8 cellular contexts compared by ENCODE assay signal in genomic region chr9:89496645-89497044, GRCh38. TPM values are rescaled to one million over a fixed set of nuclear protein-coding genes. Genes with fewer than 3 reads are reported as not detected.
A peak's percentile ranks its signal among the peaks of the same experiment; 100 is the strongest.
DNase-seq lines count a peak whose midpoint lies in the region; ATAC-seq and TF ChIP-seq lines count a peak whose summit lies in the region.

No MANE protein-coding gene starts in this region.

- peak overlapping the region; percentile 96 for H3K27ac Mint-ChIP-seq in T-helper 1 cell treated with Interleukin-12 subunit alpha and Interleukin-12 subunit beta and Interleukin-4 antibody, amounts not matched to agents 30 μg/mL and 1 μg/mL, for 36 hours

- peaks cover 33% of the 10 kb centered on the region for H3K36me3 Mint-ChIP-seq in T-helper 1 cell treated with Interleukin-12 subunit alpha and Interleukin-12 subunit beta and Interleukin-4 antibody, amounts not matched to agents 30 μg/mL and 1 μg/mL, for 36 hours (ENCODE audit: low read depth)

- peaks cover 13% of the 10 kb centered on the region for H3K4me1 ChIP-seq in cardiac muscle cell (ENCODE audit: low read depth)
- peaks cover 25 to 46% of the 10 kb centered on the region in 2 donors for H3K4me1 ChIP-seq in gastrocnemius medialis

- peak overlapping the region; percentile 99 for H3K4me3 Mint-ChIP-seq in T-helper 1 cell treated with Interleukin-12 subunit alpha and Interleukin-12 subunit beta and Interleukin-4 antibody, amounts not matched to agents 30 μg/mL and 1 μg/mL, for 36 hours

- no peaks in the 10 kb centered on the region for H3K36me3 ChIP-seq in cardiac muscle cell
- no peaks in the 10 kb centered on the region for H3K36me3 ChIP-seq in gastrocnemius medialis

- peak overlapping the region; percentile 82 for H3K4me3 ChIP-seq in GM12875 (ENCODE audit: low read depth, low read length)
- H3K4me3 ChIP-seq in cardiac muscle cell: peak overlapping the region; percentile 91
- H3K4me3 ChIP-seq in gastrocnemius medialis: peak overlapping the region; percentile 66 to 92 (median 78)

- TF ChIP-seq CTCF in GM12875 (IDR thresholded peaks at IDR 0.05; ENCODE audit: borderline replicate concordance, insufficient read depth, low read depth, low read length) (no peak), cardiac muscle cell (IDR thresholded peaks at IDR 0.05; ENCODE audit: low read depth, low read length) (no peak), gastrocnemius medialis (IDR thresholded peaks at IDR 0.05 in 4 of 5, conservative IDR thresholded peaks at IDR 0.05 in 1 of 5) (no peak)

- no peaks in the 10 kb centered on the region for H3K27me3 ChIP-seq in cardiac muscle cell
- H3K27me3 ChIP-seq in gastrocnemius medialis: no peaks in the 10 kb centered on the region

- DNase-seq in cardiac muscle cell (ENCODE audit: low read depth in 1 of 2, low spot score in 1 of 2) (no peak), gastrocnemius medialis (peak in 1 of 2 donors; percentile 71), SHP77 (lab: John Stamatoyannopoulos, UW) (no peak), NCI-H1417 treated with DMSO at 0.1 percent for 48 hours (lab: John Stamatoyannopoulos, UW) (no peak), left lobe of liver (ENCODE audit: low spot score) (no peak)

- no peak for TF ChIP-seq POLR2A in gastrocnemius medialis (IDR thresholded peaks at IDR 0.05)

- H3K27ac ChIP-seq in cardiac muscle cell: peak overlapping the region; percentile 74
- peak overlapping the region; percentile 85 to 96 (median 90) for H3K27ac ChIP-seq in gastrocnemius medialis

- ATAC-seq in gastrocnemius medialis (peak; percentile 38 to 47), GM18511 (IDR thresholded peaks at IDR 0.05; ENCODE audit: unreplicated experiment) (no peak), left lobe of liver (no peak)

- intact Hi-C loops in gastrocnemius medialis (cut with DNase I; ENCODE audit: low total_unique reads): loop anchor here (2.0 to 10.0 kb wide), 3 partner anchors 82 to 608 kb away; no protein-coding TSS in a partner anchor

- H3K9me3 Mint-ChIP-seq in T-helper 1 cell treated with Interleukin-12 subunit alpha and Interleukin-12 subunit beta and Interleukin-4 antibody, amounts not matched to agents 30 μg/mL and 1 μg/mL, for 36 hours: no peaks in the 10 kb centered on the region

- peaks cover 80% of the 10 kb centered on the region for H3K4me1 Mint-ChIP-seq in T-helper 1 cell treated with Interleukin-12 subunit alpha and Interleukin-12 subunit beta and Interleukin-4 antibody, amounts not matched to agents 30 μg/mL and 1 μg/mL, for 36 hours (ENCODE audit: low read depth)

- in situ Hi-C loops in gastrocnemius medialis (cut with MboI; ENCODE audit: low sequenced_read_pairs in 4 of 4): no loop called here

- H3K9me3 ChIP-seq in cardiac muscle cell (ENCODE audit: low read depth) (no peaks in the 10 kb centered on the region), gastrocnemius medialis (no peaks in the 10 kb centered on the region)

- H3K27me3 Mint-ChIP-seq in T-helper 1 cell treated with Interleukin-12 subunit alpha and Interleukin-12 subunit beta and Interleukin-4 antibody, amounts not matched to agents 30 μg/mL and 1 μg/mL, for 36 hours (ENCODE audit: low read depth): no peaks in the 10 kb centered on the region

RNA-seq across cellular contexts. Expression of gene SEMA4D, which starts 1.3 kb away (rescaled TPM):
- total RNA-seq in cardiac muscle cell (14.5 and 34.2 TPM in 2 replicates), gastrocnemius medialis (10 to 100 TPM; 23.6 to 77.0 (median 41.3) TPM), left lobe of liver (3.9 TPM)
- 16.5 and 28.2 TPM in 2 replicates for polyA plus RNA-seq in cardiac muscle cell

Comparison
In these comparisons a context has a peak if more than half of its experiments do, and no peak if none do; other contexts are left out.
1. ATAC-seq: peak in gastrocnemius medialis (2 of 2); none in GM18511 (single experiment) and left lobe of liver (single experiment).
2. Peak in every context shown above with its lines, with median percentiles within 50 percentile points of each other: H3K4me3 ChIP-seq.